10 cellular contexts compared by ENCODE assay signal in genomic region chr12:116141110-116141832, GRCh38.
A peak's percentile ranks its signal among the peaks of the same experiment; 100 is the strongest.
DNase-seq lines count a peak whose midpoint lies in the region; ATAC-seq and TF ChIP-seq lines count a peak whose summit lies in the region.
"Had no signal": no experiment of that assay in that cellular context is flagged by ENCODE, and none has a peak within 500 bp of the region (broad histone marks: within the 10 kb centered on the region; RNA-seq: fewer than 3 reads in every experiment).

No MANE protein-coding gene starts in this region.

- H3K27ac Mint-ChIP-seq in activated T-helper 1 cell treated with anti-CD3 and anti-CD28 coated beads, Interleukin-12 subunit alpha, Interleukin-12 subunit beta, Interleukin-2, Interleukin-4 antibody, amounts not matched to agents 30 ng/mL and 10 ng/mL and 1 ng/mL, durations not matched to agents 14 hours and 24 hours and 36 hours: peak overlapping the region; percentile 7
- H3K27ac Mint-ChIP-seq in natural killer cell treated with Interleukin-12 subunit alpha and Interleukin-12 subunit beta and Interleukin-15 and Interleukin-18, amount 100 ng/mL, for 72 hours: peak overlapping the region; percentile 72 to 91

- intact Hi-C loops in activated T-helper 1 cell treated with anti-CD3 and anti-CD28 coated beads, Interleukin-12 subunit alpha, Interleukin-12 subunit beta, Interleukin-2, Interleukin-4 antibody, amounts not matched to agents 30 ng/mL and 10 ng/mL and 1 ng/mL, durations not matched to agents 14 hours and 24 hours and 36 hours (cut with micrococcal nuclease): loop anchor here (5.0 to 10.0 kb wide), 3 partner anchors 181 to 564 kb away; no protein-coding TSS in a partner anchor

- no peak overlapping the region; a peak in 1 of 22 replicates for H3K9ac ChIP-seq in BLaER1 treated with 17β-estradiol and CSF1 and Interleukin-3, amounts not matched to agents 10 nM and 100 nM

- H3K4me1 ChIP-seq in BLaER1 treated with 17β-estradiol and CSF1 and Interleukin-3, amounts not matched to agents 10 nM and 100 nM: peaks cover 41 to 92% (median 54%) of the 10 kb centered on the region in 10 experiments
- H3K4me1 ChIP-seq in SJCRH30: peaks cover 48% of the 10 kb centered on the region

- no peak overlapping the region for H3K4me3 Mint-ChIP-seq in activated T-helper 1 cell treated with anti-CD3 and anti-CD28 coated beads, Interleukin-12 subunit alpha, Interleukin-12 subunit beta, Interleukin-2, Interleukin-4 antibody, amounts not matched to agents 30 ng/mL and 10 ng/mL and 1 ng/mL, durations not matched to agents 14 hours and 24 hours and 36 hours
- peak overlapping the region; percentile 45 for H3K4me3 Mint-ChIP-seq in natural killer cell treated with Interleukin-12 subunit alpha and Interleukin-12 subunit beta and Interleukin-15 and Interleukin-18, amount 100 ng/mL, for 72 hours

- H3K9me3 Mint-ChIP-seq in activated T-helper 1 cell treated with anti-CD3 and anti-CD28 coated beads, Interleukin-12 subunit alpha, Interleukin-12 subunit beta, Interleukin-2, Interleukin-4 antibody, amounts not matched to agents 30 ng/mL and 10 ng/mL and 1 ng/mL, durations not matched to agents 14 hours and 24 hours and 36 hours: no peaks in the 10 kb centered on the region
- H3K9me3 Mint-ChIP-seq in natural killer cell treated with Interleukin-12 subunit alpha and Interleukin-12 subunit beta and Interleukin-15 and Interleukin-18, amount 100 ng/mL, for 72 hours: no peaks in the 10 kb centered on the region

- H3K36me3 ChIP-seq in BLaER1 treated with 17β-estradiol and CSF1 and Interleukin-3, amounts not matched to agents 10 nM and 100 nM: peaks cover 0 to under 1% (median 0%) of the 10 kb centered on the region in 11 experiments; a peak in 2 of 22 replicates
- H3K36me3 ChIP-seq in SJCRH30: no peaks in the 10 kb centered on the region
- H3K36me3 ChIP-seq: transverse colon had no signal

- no peak for ATAC-seq in natural killer cell treated with Interleukin-12 subunit alpha and Interleukin-12 subunit beta and Interleukin-15 and Interleukin-18, amount 100 ng/mL, for 72 hours
- no peak for ATAC-seq in GM21526 (IDR thresholded peaks at IDR 0.05; ENCODE audit: low FRiP score, unreplicated experiment)
- no peak for ATAC-seq in HG03378 (IDR thresholded peaks at IDR 0.05; ENCODE audit: unreplicated experiment)

- H3K4me1 Mint-ChIP-seq in activated T-helper 1 cell treated with anti-CD3 and anti-CD28 coated beads, Interleukin-12 subunit alpha, Interleukin-12 subunit beta, Interleukin-2, Interleukin-4 antibody, amounts not matched to agents 30 ng/mL and 10 ng/mL and 1 ng/mL, durations not matched to agents 14 hours and 24 hours and 36 hours (ENCODE audit: low read depth): peaks cover 66% of the 10 kb centered on the region
- peaks cover 59 to 69% of the 10 kb centered on the region in 2 donors for H3K4me1 Mint-ChIP-seq in natural killer cell treated with Interleukin-12 subunit alpha and Interleukin-12 subunit beta and Interleukin-15 and Interleukin-18, amount 100 ng/mL, for 72 hours (ENCODE audit: low read depth in 2 of 2)

- CTCF ChIA-PET in HEK293T (lab: Yijun Ruan, JAX): interaction anchor here (0.7 to 1.1 kb wide), 3 partner anchors 61 to 459 kb away, joined by 3 read pairs; no protein-coding TSS in a partner anchor

- H3K27ac ChIP-seq in BLaER1 treated with 17β-estradiol and CSF1 and Interleukin-3, amounts not matched to agents 10 nM and 100 nM: peak overlapping the region in 3 of 11 experiments; percentile 15 to 30 (median 18); a peak in 3 of 22 replicates
- H3K27ac ChIP-seq in SJCRH30: no peak overlapping the region
- H3K27ac ChIP-seq: transverse colon had no signal

- peaks cover 98 to 100% (median 100%) of the 10 kb centered on the region in 11 experiments for H4K20me1 ChIP-seq in BLaER1 treated with 17β-estradiol and CSF1 and Interleukin-3, amounts not matched to agents 10 nM and 100 nM

- peak overlapping the region; percentile 17 to 93 (median 66) for H3K4me2 ChIP-seq in BLaER1 treated with 17β-estradiol and CSF1 and Interleukin-3, amounts not matched to agents 10 nM and 100 nM

- DNase-seq in HEK293T (ENCODE audit: extremely low spot score): no peak
- no peak for DNase-seq in activated T-helper 1 cell treated with anti-CD3 and anti-CD28 coated beads, Interleukin-12 subunit alpha, Interleukin-12 subunit beta, Interleukin-2, Interleukin-4 antibody, amounts not matched to agents 30 ng/mL and 10 ng/mL and 1 ng/mL, durations not matched to agents 14 hours and 24 hours and 36 hours (ENCODE audit: low spot score)
- DNase-seq in natural killer cell treated with Interleukin-12 subunit alpha and Interleukin-12 subunit beta and Interleukin-15 and Interleukin-18, amount 100 ng/mL, for 72 hours (ENCODE audit: low spot score): no peak
- no peak for DNase-seq in SJCRH30
- DNase-seq in SIG-M5 (lab: John Stamatoyannopoulos, UW): no peak
- DNase-seq: effector memory CD4-positive, alpha-beta T cell; transverse colon had no signal

- POLR2A ChIA-PET in HEK293T (lab: Yijun Ruan, JAX): no interaction called here

- H3K9me3 ChIP-seq in BLaER1 treated with 17β-estradiol and CSF1 and Interleukin-3, amounts not matched to agents 10 nM and 100 nM (replicated peaks in 1 of 11): 0 out of 22 replicates have a peak, but pooled peaks cover 0 to under 1% (median 0%) of the 10 kb centered on the region in 11 experiments
- H3K9me3 ChIP-seq in SJCRH30 (replicated peaks): no peaks in the 10 kb centered on the region
- H3K9me3 ChIP-seq: transverse colon had no signal

- H3K4me3 ChIP-seq in BLaER1 treated with 17β-estradiol and CSF1 and Interleukin-3, amounts not matched to agents 10 nM and 100 nM: no peak overlapping the region
- H3K4me3 ChIP-seq in SJCRH30: no peak overlapping the region
- H3K4me3 ChIP-seq: transverse colon had no signal

- H3K27me3 Mint-ChIP-seq in activated T-helper 1 cell treated with anti-CD3 and anti-CD28 coated beads, Interleukin-12 subunit alpha, Interleukin-12 subunit beta, Interleukin-2, Interleukin-4 antibody, amounts not matched to agents 30 ng/mL and 10 ng/mL and 1 ng/mL, durations not matched to agents 14 hours and 24 hours and 36 hours (ENCODE audit: insufficient read depth): no peaks in the 10 kb centered on the region
- H3K27me3 Mint-ChIP-seq in natural killer cell treated with Interleukin-12 subunit alpha and Interleukin-12 subunit beta and Interleukin-15 and Interleukin-18, amount 100 ng/mL, for 72 hours: no peaks in the 10 kb centered on the region

- H3K36me3 Mint-ChIP-seq in activated T-helper 1 cell treated with anti-CD3 and anti-CD28 coated beads, Interleukin-12 subunit alpha, Interleukin-12 subunit beta, Interleukin-2, Interleukin-4 antibody, amounts not matched to agents 30 ng/mL and 10 ng/mL and 1 ng/mL, durations not matched to agents 14 hours and 24 hours and 36 hours (ENCODE audit: low read depth): no peaks in the 10 kb centered on the region
- no peaks in the 10 kb centered on the region for H3K36me3 Mint-ChIP-seq in natural killer cell treated with Interleukin-12 subunit alpha and Interleukin-12 subunit beta and Interleukin-15 and Interleukin-18, amount 100 ng/mL, for 72 hours

- H3K27me3 ChIP-seq in BLaER1 treated with 17β-estradiol and CSF1 and Interleukin-3, amounts not matched to agents 10 nM and 100 nM: no peaks in the 10 kb centered on the region
- H3K27me3 ChIP-seq in SJCRH30: no peaks in the 10 kb centered on the region
- H3K27me3 ChIP-seq: transverse colon had no signal

TF ChIP-seq in HEK293T, 16 proteins besides CTCF, POLR2A, EP300 and RAD21:
- 0 out of 2 replicates have a peak, but pooled peaks have one; percentile 9 for TF ChIP-seq ZNF384 (IDR thresholded peaks at IDR 0.05)
- TF ChIP-seq FOXK2 (IDR thresholded peaks at IDR 0.05): no peak
- TF ChIP-seq FOXM1 (IDR thresholded peaks at IDR 0.05; ENCODE audit: borderline replicate concordance): no peak
